21 cellular contexts compared by ENCODE assay signal in the genomic region with DNA sequence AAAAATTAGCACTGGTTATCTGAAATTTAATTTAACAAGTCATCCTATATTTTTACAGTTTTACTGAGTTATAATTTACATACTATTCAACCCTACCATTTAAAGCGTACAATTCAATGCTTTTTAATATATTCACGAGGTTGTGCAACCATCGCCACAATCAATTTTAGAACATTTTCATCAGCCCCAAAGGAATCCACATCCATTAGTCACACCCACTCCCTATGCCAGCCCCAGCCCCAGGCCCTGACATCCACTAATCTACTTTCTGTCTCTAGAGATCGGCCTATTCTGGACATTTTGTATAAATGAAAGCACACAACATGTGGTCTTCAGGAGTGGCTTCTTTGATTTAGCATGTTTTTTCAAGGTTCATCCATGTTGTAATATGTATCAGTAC.
DNase-seq lines count a peak whose midpoint lies in the region; ATAC-seq, FAIRE-seq and TF ChIP-seq lines count a peak whose summit lies in the region.
"Had no signal": no experiment of that assay in that cellular context is flagged by ENCODE, and none has a peak within 500 bp of the region (broad histone marks: within the 10 kb centered on the region; RNA-seq: fewer than 3 reads in every experiment).

No MANE protein-coding gene starts in this region.

- peaks cover 8% of the 10 kb centered on the region for H3K4me1 ChIP-seq in iPS-18a (ENCODE audit: control insufficient read depth, low read depth, low read length)
- H3K4me1 ChIP-seq in stomach = no peaks in the 10 kb centered on the region
- H3K4me1 ChIP-seq: lower lobe of right lung, prostate gland had no signal

- H3K9me3 ChIP-seq in iPS-18a (ENCODE audit: control insufficient read depth, low read depth, low read length) = no peaks in the 10 kb centered on the region
- no peaks in the 10 kb centered on the region for H3K9me3 ChIP-seq in stomach
- H3K9me3 ChIP-seq: lower lobe of right lung, prostate gland had no signal

- BruUV-seq in Calu3 (replicated peaks; lab: Mats Ljungman, UMichigan) = no TSS peak

- H3K27ac ChIP-seq in iPS-18a (ENCODE audit: low read length) (peak overlapping the region; percentile 75), stomach (no peak overlapping the region)
- H3K27ac ChIP-seq: KMS-11, lower lobe of right lung, prostate gland had no signal

- CTCF ChIA-PET in Calu3 (lab: Charles Lee) = no interaction called here

- no peak for TF ChIP-seq CTCF in Calu3 (IDR thresholded peaks at IDR 0.05; ENCODE audit: unreplicated experiment)
- TF ChIP-seq CTCF in NB4 (IDR thresholded peaks at IDR 0.05; ENCODE audit: low read depth, low read length) = no peak
- TF ChIP-seq CTCF in bronchial epithelial cell (IDR thresholded peaks at IDR 0.05; ENCODE audit: insufficient read depth, low read length, severe bottlenecking) = no peak
- TF ChIP-seq CTCF in stomach (IDR thresholded peaks at IDR 0.05) = no peak

- 87 to 97% (median 96%) methylated on average over 4 of the region's 4 CpGs for WGBS in stomach, 5 donors

- H3K4me3 ChIP-seq in NB4 (ENCODE audit: low read depth, low read length) (no peak overlapping the region), bronchial epithelial cell (ENCODE audit: low read depth, low read length) (no peak overlapping the region), iPS-18a (ENCODE audit: low read length) (no peak overlapping the region), stomach (no peak overlapping the region)
- H3K4me3 ChIP-seq: GM23338, lower lobe of right lung, prostate gland had no signal

- H3K4me1 Mint-ChIP-seq in Calu3 (ENCODE audit: low read depth, unreplicated experiment) = peaks cover 12% of the 10 kb centered on the region

- no peak for TF ChIP-seq EP300 in stomach (IDR thresholded peaks at IDR 0.05)

- no peaks in the 10 kb centered on the region for H3K27me3 ChIP-seq in bronchial epithelial cell (ENCODE audit: control insufficient read depth, insufficient read depth, low read length)
- H3K27me3 ChIP-seq in iPS-18a (ENCODE audit: control insufficient read depth, insufficient read depth, low read length) = no peaks in the 10 kb centered on the region
- H3K27me3 ChIP-seq in stomach = no peaks in the 10 kb centered on the region

- TF ChIP-seq POLR2A in NB4 (IDR thresholded peaks at IDR 0.05; ENCODE audit: extremely low read depth, insufficient read length) (no peak), stomach (IDR thresholded peaks at IDR 0.05) (no peak)

- no peak for FAIRE-seq in bronchial epithelial cell (lab: Jason Lieb, UNC)

- peaks cover 2% of the 10 kb centered on the region for H3K27me3 Mint-ChIP-seq in Calu3 (ENCODE audit: unreplicated experiment)

- H3K9me3 Mint-ChIP-seq in Calu3 (ENCODE audit: low read depth, unreplicated experiment) = no peaks in the 10 kb centered on the region
- H3K9me3 Mint-ChIP-seq: brain; GM23338; natural killer cell treated with Interleukin-12 subunit alpha and Interleukin-12 subunit beta and Interleukin-15 and Interleukin-18, amount 100 ng/mL, for 72 hours had no signal

- intact Hi-C loops in Calu3 (cut with micrococcal nuclease; ENCODE audit: unreplicated experiment) (no loop called here), stomach (cut with DNase I; ENCODE audit: low total_unique reads) (no loop called here), left cardiac atrium (cut with DNase I) (no loop called here), cardiac septum (cut with DNase I) (no loop called here)

- no peaks in the 10 kb centered on the region for H3K36me3 Mint-ChIP-seq in Calu3 (ENCODE audit: insufficient read depth, unreplicated experiment)
- H3K36me3 Mint-ChIP-seq: brain; natural killer cell treated with Interleukin-12 subunit alpha and Interleukin-12 subunit beta and Interleukin-15 and Interleukin-18, amount 100 ng/mL, for 72 hours had no signal

- H3K27ac Mint-ChIP-seq in Calu3 (ENCODE audit: unreplicated experiment) = no peak overlapping the region
- H3K27ac Mint-ChIP-seq: GM23338; natural killer cell treated with Interleukin-12 subunit alpha and Interleukin-12 subunit beta and Interleukin-15 and Interleukin-18, amount 100 ng/mL, for 72 hours had no signal

- ATAC-seq in left cardiac atrium = no peak
- ATAC-seq: activated CD4-positive, CD25-positive, alpha-beta regulatory T cell treated with anti-CD3 and anti-CD28 coated beads, Interleukin-2, amount 50 U/mL, for 24 hours; natural killer cell treated with Interleukin-12 subunit alpha and Interleukin-12 subunit beta and Interleukin-15 and Interleukin-18, amount 100 ng/mL, for 72 hours had no signal

- H3K4me3 Mint-ChIP-seq in Calu3 (ENCODE audit: low read depth, unreplicated experiment) = no peak overlapping the region
- H3K4me3 Mint-ChIP-seq: brain; GM23338; natural killer cell treated with Interleukin-12 subunit alpha and Interleukin-12 subunit beta and Interleukin-15 and Interleukin-18, amount 100 ng/mL, for 72 hours had no signal

- H3K36me3 ChIP-seq in bronchial epithelial cell (ENCODE audit: control insufficient read depth, insufficient read depth, low read length) = no peaks in the 10 kb centered on the region
- H3K36me3 ChIP-seq in iPS-18a (ENCODE audit: control insufficient read depth, low read depth, low read length) = no peaks in the 10 kb centered on the region
- H3K36me3 ChIP-seq in stomach = no peaks in the 10 kb centered on the region
- H3K36me3 ChIP-seq: lower lobe of right lung, prostate gland had no signal

- DNase-seq in Calu3 = peak; percentile 13
- peak; percentile 74 for DNase-seq in NB4 (ENCODE audit: low read depth)
- peak; percentile 86 for DNase-seq in bronchial epithelial cell (ENCODE audit: low read depth)
- DNase-seq in stomach = no peak
- DNase-seq in left cardiac atrium = no peak
- DNase-seq in amygdala (lab: John Stamatoyannopoulos, UW) = no peak
- no peak for DNase-seq in cardiac septum (ENCODE audit: low spot score)
- DNase-seq: activated gamma-delta T cell treated with Interleukin-2 at 50 U/mL for 16 hours; effector CD8-positive, alpha-beta T cell; GDM1; Right ventricle myocardium superior; stimulated activated CD4-positive, alpha-beta T cell treated with anti-CD3 and anti-CD28 coated beads, Interleukin-15, amount 100 ng/mL, for 24 hours; T-helper 2 cell had no signal

- peak overlapping the region; percentile 51 for H3K9ac ChIP-seq in iPS-18a (ENCODE audit: low read length)
- H3K9ac ChIP-seq: KMS-11 had no signal

Comparison
In these comparisons a context has a peak if more than half of its experiments do, and no peak if none do; other contexts are left out.
1. DNase-seq: peak in Calu3 (single experiment), NB4 (single experiment) and bronchial epithelial cell (single experiment); none in stomach (single experiment), left cardiac atrium (single experiment), amygdala (0 of 56) and cardiac septum (single experiment).